20 cellular contexts compared by ENCODE assay signal in genomic region chr18:35186491-35187034, GRCh38. TPM values are rescaled to one million over a fixed set of nuclear protein-coding genes. Genes with fewer than 3 reads are reported as not detected.
DNase-seq lines count a peak whose midpoint lies in the region; ATAC-seq and TF ChIP-seq lines count a peak whose summit lies in the region.
"Had no signal": no experiment of that assay in that cellular context is flagged by ENCODE, and none has a peak within 500 bp of the region (broad histone marks: within the 10 kb centered on the region; RNA-seq: fewer than 3 reads in every experiment).

No MANE protein-coding gene starts in this region.

- H3K9ac ChIP-seq in IMR-90 (ENCODE audit: low read depth, low read length) (no peak overlapping the region), OCI-LY3 (ENCODE audit: low read length) (peak overlapping the region; percentile 17; the same call in 1 of the 2 replicates)
- H3K9ac ChIP-seq: BLaER1 had no signal

- H3K14ac ChIP-seq in IMR-90 (replicated peaks; ENCODE audit: low read depth, low read length): no peak overlapping the region

- H3K4me3 ChIP-seq in IMR-90 (ENCODE audit: insufficient read depth, low read depth, low read length) (no peak overlapping the region), OCI-LY3 (ENCODE audit: low read length) (no peak overlapping the region)
- H3K4me3 ChIP-seq: BLaER1, MG63, Peyer's patch, SJSA1 had no signal

- no peak overlapping the region for H4K5ac ChIP-seq in IMR-90 (ENCODE audit: low read depth, low read length)

- no peak overlapping the region for H3K56ac ChIP-seq in IMR-90 (ENCODE audit: extremely low read depth, insufficient read depth, low read length)

- H3K27ac ChIP-seq in IMR-90 (ENCODE audit: insufficient read depth, low read length): no peak overlapping the region
- H3K27ac ChIP-seq in OCI-LY3 (ENCODE audit: low read length): peak overlapping the region; percentile 61
- H3K27ac ChIP-seq: BLaER1, Peyer's patch, SJSA1 had no signal

- no peaks in the 10 kb centered on the region; the same call in 1 of the 2 replicates for H3K9me1 ChIP-seq in IMR-90 (ENCODE audit: insufficient read depth, low read length)

- no peak overlapping the region for H3K4me3 Mint-ChIP-seq in stimulated activated naive B cell treated with anti-CD40 and anti-IgM and Interleukin-4, amounts not matched to agents 10 μg/mL and 1 μg/mL and 100 μg/mL, for 72 hours
- H3K4me3 Mint-ChIP-seq: CD4-positive, alpha-beta memory T cell; H9; HFFc6 had no signal

- no peak overlapping the region for H3K4ac ChIP-seq in IMR-90 (ENCODE audit: low read depth, low read length)

- H3K9me3 Mint-ChIP-seq in stimulated activated naive B cell treated with anti-CD40 and anti-IgM and Interleukin-4, amounts not matched to agents 10 μg/mL and 1 μg/mL and 100 μg/mL, for 72 hours: no peaks in the 10 kb centered on the region
- H3K9me3 Mint-ChIP-seq: CD4-positive, alpha-beta memory T cell; H9; HFFc6 had no signal

- no peak for TF ChIP-seq RAD21 in IMR-90 (IDR thresholded peaks at IDR 0.05; ENCODE audit: low read length)

- H3K4me1 ChIP-seq in IMR-90 (ENCODE audit: control insufficient read depth, insufficient read depth, low read length) (no peaks in the 10 kb centered on the region), OCI-LY3 (ENCODE audit: low read length) (peaks cover 54% of the 10 kb centered on the region)
- H3K4me1 ChIP-seq: BLaER1, Caco-2, SJSA1 had no signal

- no peak overlapping the region for H2AK5ac ChIP-seq in IMR-90 (ENCODE audit: low read depth, low read length)

- POLR2A ChIA-PET in IMR-90 (lab: Charles Lee; ENCODE audit: unreplicated experiment): no interaction called here

- H3K9me3 ChIP-seq in IMR-90 (ENCODE audit: control insufficient read depth, insufficient read depth, low read length) (no peaks in the 10 kb centered on the region), OCI-LY3 (ENCODE audit: insufficient read depth, low read length) (no peaks in the 10 kb centered on the region)
- H3K9me3 ChIP-seq: BLaER1, Caco-2, MG63, Peyer's patch, SJSA1 had no signal

- H2BK20ac ChIP-seq in IMR-90 (ENCODE audit: low read depth, low read length): no peak overlapping the region

- BruUV-seq in IMR-90 (replicated peaks; lab: Mats Ljungman, UMichigan): no TSS peak

- no peaks in the 10 kb centered on the region for H4K20me1 ChIP-seq in IMR-90 (ENCODE audit: insufficient read depth, low read length)
- no peaks in the 10 kb centered on the region for H4K20me1 ChIP-seq in OCI-LY3 (ENCODE audit: insufficient read depth, low read length)
- H4K20me1 ChIP-seq: BLaER1 had no signal

- no peak overlapping the region for H2BK5ac ChIP-seq in IMR-90 (ENCODE audit: low read depth, low read length, poor library complexity, severe bottlenecking)

- TF ChIP-seq POLR2A in IMR-90 (IDR thresholded peaks at IDR 0.05; ENCODE audit: low read depth, low read length): no peak

- no peaks in the 10 kb centered on the region for H3K27me3 Mint-ChIP-seq in stimulated activated naive B cell treated with anti-CD40 and anti-IgM and Interleukin-4, amounts not matched to agents 10 μg/mL and 1 μg/mL and 100 μg/mL, for 72 hours

- H3K27ac Mint-ChIP-seq in stimulated activated naive B cell treated with anti-CD40 and anti-IgM and Interleukin-4, amounts not matched to agents 10 μg/mL and 1 μg/mL and 100 μg/mL, for 72 hours: no peak overlapping the region
- H3K27ac Mint-ChIP-seq: CD4-positive, alpha-beta memory T cell; HFFc6 had no signal

- H3K27me3 ChIP-seq in IMR-90 (ENCODE audit: control insufficient read depth, insufficient read depth, low read length) (peaks cover 8% of the 10 kb centered on the region), OCI-LY3 (ENCODE audit: low read depth, low read length) (no peaks in the 10 kb centered on the region)
- H3K27me3 ChIP-seq: BLaER1, MG63, Peyer's patch, SJSA1 had no signal

- H4K8ac ChIP-seq in IMR-90 (ENCODE audit: low read depth in 2 of 2, low read length in 2 of 2): no peak overlapping the region

- no peak overlapping the region for H4K91ac ChIP-seq in IMR-90 (ENCODE audit: insufficient read depth, low read depth, low read length)

- no peak for ATAC-seq in IMR-90 (ENCODE audit: low read depth)
- peak; percentile 58 to 67 for ATAC-seq in stimulated activated naive B cell treated with anti-CD40 and anti-IgM and Interleukin-4, amounts not matched to agents 10 μg/mL and 1 μg/mL and 100 μg/mL, for 72 hours (replicated peaks)
- no peak for ATAC-seq in HG02610 (IDR thresholded peaks at IDR 0.05; ENCODE audit: unreplicated experiment)
- no peak for ATAC-seq in HG02678 (IDR thresholded peaks at IDR 0.05; ENCODE audit: unreplicated experiment)
- ATAC-seq: Right ventricle myocardium inferior had no signal

- no peaks in the 10 kb centered on the region for H3K36me3 Mint-ChIP-seq in stimulated activated naive B cell treated with anti-CD40 and anti-IgM and Interleukin-4, amounts not matched to agents 10 μg/mL and 1 μg/mL and 100 μg/mL, for 72 hours
- H3K36me3 Mint-ChIP-seq: CD4-positive, alpha-beta memory T cell had no signal

- no peak overlapping the region for H2BK15ac ChIP-seq in IMR-90 (ENCODE audit: low read depth, low read length)

- intact Hi-C loops in IMR-90 (cut with micrococcal nuclease): no loop called here

- H3K23ac ChIP-seq in IMR-90 (ENCODE audit: low read depth, low read length): no peak overlapping the region

- in situ Hi-C loops in IMR-90 (cut with MboI; ENCODE audit: low sequenced_read_pairs): no loop called here

- DNase-seq in IMR-90: no peak
- DNase-seq in globus pallidus (ENCODE audit: low spot score): peak; percentile 52
- no peak for DNase-seq in stimulated activated naive B cell treated with anti-CD40 and anti-IgM and Interleukin-4, amounts not matched to agents 10 μg/mL and 1 μg/mL and 100 μg/mL, for 72 hours
- DNase-seq in UCSD-AML1 (lab: John Stamatoyannopoulos, UW; ENCODE audit: unreplicated experiment): no peak
- DNase-seq: ACHN; Caco-2; CD4-positive, alpha-beta memory T cell; H9; HFFc6; MG63; NCI-H1092; NCI-H1436 treated with DMSO at 0.1 percent for 48 hours; NCI-H1930; Peyer's patch had no signal

- no peak overlapping the region for H2BK120ac ChIP-seq in IMR-90 (ENCODE audit: low read depth, low read length)

- no peak overlapping the region for H2AK9ac ChIP-seq in IMR-90 (replicated peaks; ENCODE audit: low read depth, low read length, poor library complexity)

- no peaks in the 10 kb centered on the region for H3K36me3 ChIP-seq in IMR-90 (ENCODE audit: control insufficient read depth, insufficient read depth, low read length)
- H3K36me3 ChIP-seq in OCI-LY3 (replicated peaks; ENCODE audit: low read depth, low read length): peaks cover 15% of the 10 kb centered on the region
- H3K36me3 ChIP-seq: BLaER1, MG63, Peyer's patch, SJSA1 had no signal

- no peak overlapping the region for H2AFZ ChIP-seq in IMR-90 (replicated peaks; ENCODE audit: low read length, poor library complexity)
- peak overlapping the region; percentile 37 for H2AFZ ChIP-seq in OCI-LY3 (ENCODE audit: low read depth, low read length)

- no peaks in the 10 kb centered on the region for H3K79me2 ChIP-seq in OCI-LY3 (ENCODE audit: low read length)

- WGBS in IMR-90 (ENCODE audit: extremely low coverage in 2 of 2, insufficient read length in 1 of 2), 2 experiments: no CpG with 5 or more reads among the region's 5 CpGs

- H3K79me1 ChIP-seq in IMR-90 (ENCODE audit: low read depth in 1 of 2, low read length in 2 of 2): no peaks in the 10 kb centered on the region

- TF ChIP-seq CTCF in IMR-90 (conservative IDR thresholded peaks at IDR 0.05; ENCODE audit: low read depth, low read length) (no peak), OCI-LY3 (IDR thresholded peaks at IDR 0.05; ENCODE audit: low read depth, low read length) (no peak)

- peaks cover 2 to 8% of the 10 kb centered on the region in 2 donors for H3K4me1 Mint-ChIP-seq in stimulated activated naive B cell treated with anti-CD40 and anti-IgM and Interleukin-4, amounts not matched to agents 10 μg/mL and 1 μg/mL and 100 μg/mL, for 72 hours
- H3K4me1 Mint-ChIP-seq: CD4-positive, alpha-beta memory T cell had no signal

- no peak overlapping the region for H3K18ac ChIP-seq in IMR-90 (ENCODE audit: low read depth, low read length)

- dilution Hi-C loops in IMR-90 (cut with HindIII; ENCODE audit: low sequenced_read_pairs, unreplicated experiment): no loop called here

- H3K4me2 ChIP-seq in IMR-90 (ENCODE audit: low read depth, low read length) (no peak overlapping the region), OCI-LY3 (ENCODE audit: low read length) (peak overlapping the region; percentile 23)
- H3K4me2 ChIP-seq: BLaER1 had no signal

- CTCF ChIA-PET in IMR-90 (lab: Yijun Ruan, JAX): interaction anchor here (1.3 kb wide), 2 partner anchors 10 to 15 kb away, joined by 4 to 5 read pairs; no protein-coding TSS in a partner anchor

TF ChIP-seq in IMR-90, 13 proteins besides CTCF, POLR2A, EP300 and RAD21:
- no peak for TF ChIP-seq SMC3 (IDR thresholded peaks at IDR 0.05; ENCODE audit: low read depth, low read length)
- peak; percentile 79 for TF ChIP-seq MAFK (IDR thresholded peaks at IDR 0.05; ENCODE audit: low read depth, low read length)
- TF ChIP-seq RFX5 (IDR thresholded peaks at IDR 0.05; ENCODE audit: low read depth, low read length): no peak

RNA-seq across cellular contexts. Expression of gene ZNF397, which starts 54.3 kb away (rescaled TPM):
- 9.9 and 11.1 TPM in 2 replicates for total RNA-seq in IMR-90 (2012; rRNA removed)
- 3.2 and 5.5 TPM in 2 replicates for polyA plus RNA-seq in IMR-90 (2012; rRNA removed)
- 0.70 and 1.9 TPM in 2 replicates for polyA plus RNA-seq in IMR-90 (2012; cell fraction: cytosol; rRNA removed)
- polyA plus RNA-seq in IMR-90 (2012; cell fraction: nucleus; rRNA removed; ENCODE audit: low replicate concordance): 1.5 and 9.7 TPM in 2 replicates

Comparison
In these comparisons a context has a peak if more than half of its experiments do, and no peak if none do; other contexts are left out.
1. ATAC-seq: peak in stimulated activated naive B cell treated with anti-CD40 and anti-IgM and Interleukin-4, amounts not matched to agents 10 μg/mL and 1 μg/mL and 100 μg/mL, for 72 hours (2 of 2); none in IMR-90 (single experiment), HG02610 (single experiment) and HG02678 (single experiment).